8 cellular contexts compared by ENCODE assay signal in the genomic region with DNA sequence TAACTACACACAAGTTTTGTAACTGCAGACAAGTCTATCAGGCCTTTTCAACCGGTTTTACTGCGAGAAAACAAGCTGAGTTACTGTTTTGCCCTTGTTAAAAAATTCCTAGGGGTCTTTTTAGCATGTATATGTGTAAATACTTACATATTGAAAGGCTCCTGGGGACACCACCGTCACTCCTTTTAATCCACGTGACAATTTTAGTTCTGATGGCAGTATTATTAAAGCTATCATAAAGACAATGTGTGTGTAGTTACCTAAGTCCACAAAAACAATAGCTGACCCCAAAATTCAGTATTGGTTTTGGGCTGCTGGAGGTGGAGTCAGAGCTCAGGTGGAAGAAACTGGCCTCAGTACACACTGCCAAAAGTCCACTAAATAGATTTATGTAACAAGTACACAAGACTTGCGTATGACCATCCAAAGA. TPM values are rescaled to one million over a fixed set of nuclear protein-coding genes. Genes with fewer than 3 reads are reported as not detected.
A peak's percentile ranks its signal among the peaks of the same experiment; 100 is the strongest.
DNase-seq lines count a peak whose midpoint lies in the region; ATAC-seq and TF ChIP-seq lines count a peak whose summit lies in the region.

No MANE protein-coding gene starts in this region.

- no peaks in the 10 kb centered on the region for H3K36me3 Mint-ChIP-seq in activated T-cell treated with anti-CD3 and anti-CD28 coated beads, Interleukin-2, amount 50 U/mL, for 4 hours (ENCODE audit: insufficient read depth)
- H3K36me3 Mint-ChIP-seq in stimulated activated memory B cell treated with anti-CD40 and anti-IgM and Interleukin-4, amounts not matched to agents 10 μg/mL and 1 μg/mL and 100 μg/mL, for 72 hours: no peaks in the 10 kb centered on the region

- intact Hi-C loops in esophagus muscularis mucosa (cut with DNase I): loop anchor here (10.0 kb wide), 1 partner anchor 139 kb away; a partner anchor contains a TSS

- no peaks in the 10 kb centered on the region for H3K27me3 ChIP-seq in esophagus muscularis mucosa

- H3K27ac Mint-ChIP-seq in stimulated activated memory B cell treated with anti-CD40 and anti-IgM and Interleukin-4, amounts not matched to agents 10 μg/mL and 1 μg/mL and 100 μg/mL, for 72 hours: peak overlapping the region; percentile 95

- no peaks in the 10 kb centered on the region for H3K9me3 ChIP-seq in esophagus muscularis mucosa

- no peaks in the 10 kb centered on the region for H3K36me3 ChIP-seq in esophagus muscularis mucosa

- peak overlapping the region in 1 of 4 donors; percentile 92 for H3K27ac ChIP-seq in esophagus muscularis mucosa (replicated peaks in 1 of 4)

- TF ChIP-seq POLR2A in esophagus muscularis mucosa (IDR thresholded peaks at IDR 0.05; ENCODE audit: low read depth): no peak

- peaks cover 11 to 26% (median 20%) of the 10 kb centered on the region in 4 donors for H3K4me1 ChIP-seq in esophagus muscularis mucosa

- H3K27me3 Mint-ChIP-seq in activated T-cell treated with anti-CD3 and anti-CD28 coated beads, Interleukin-2, amount 50 U/mL, for 4 hours (ENCODE audit: low read depth): no peaks in the 10 kb centered on the region
- no peaks in the 10 kb centered on the region for H3K27me3 Mint-ChIP-seq in stimulated activated memory B cell treated with anti-CD40 and anti-IgM and Interleukin-4, amounts not matched to agents 10 μg/mL and 1 μg/mL and 100 μg/mL, for 72 hours

- ATAC-seq in activated T-cell treated with anti-CD3 and anti-CD28 coated beads, Interleukin-2, amount 50 U/mL, for 4 hours: no peak
- no peak for ATAC-seq in stimulated activated memory B cell treated with anti-CD40 and anti-IgM and Interleukin-4, amounts not matched to agents 10 μg/mL and 1 μg/mL and 100 μg/mL, for 72 hours
- no peak for ATAC-seq in GM21576 (IDR thresholded peaks at IDR 0.05; ENCODE audit: unreplicated experiment)

- no peaks in the 10 kb centered on the region for H3K9me3 Mint-ChIP-seq in activated T-cell treated with anti-CD3 and anti-CD28 coated beads, Interleukin-2, amount 50 U/mL, for 4 hours
- H3K9me3 Mint-ChIP-seq in stimulated activated memory B cell treated with anti-CD40 and anti-IgM and Interleukin-4, amounts not matched to agents 10 μg/mL and 1 μg/mL and 100 μg/mL, for 72 hours: peaks cover 2% of the 10 kb centered on the region

- TF ChIP-seq CTCF in esophagus muscularis mucosa (IDR thresholded peaks at IDR 0.05): no peak

- no peak for TF ChIP-seq EP300 in esophagus muscularis mucosa (IDR thresholded peaks at IDR 0.05)

- peak overlapping the region; percentile 87 for H3K4me3 Mint-ChIP-seq in activated T-cell treated with anti-CD3 and anti-CD28 coated beads, Interleukin-2, amount 50 U/mL, for 4 hours
- peak overlapping the region; percentile 80 for H3K4me3 Mint-ChIP-seq in stimulated activated memory B cell treated with anti-CD40 and anti-IgM and Interleukin-4, amounts not matched to agents 10 μg/mL and 1 μg/mL and 100 μg/mL, for 72 hours

- H3K4me3 ChIP-seq in esophagus muscularis mucosa: peak overlapping the region in 3 of 4 donors; percentile 53 to 58 (median 58)

- WGBS in esophagus muscularis mucosa: 38% methylated on average over 5 of the region's 5 CpGs

- in situ Hi-C loops in SK-MEL-5 (cut with HindIII; ENCODE audit: low pct_unique_long_range_greater_than_20kb, low sequenced_read_pairs): no loop called here

- peaks cover 25% of the 10 kb centered on the region for H3K4me1 Mint-ChIP-seq in activated T-cell treated with anti-CD3 and anti-CD28 coated beads, Interleukin-2, amount 50 U/mL, for 4 hours (ENCODE audit: low read depth)
- H3K4me1 Mint-ChIP-seq in stimulated activated memory B cell treated with anti-CD40 and anti-IgM and Interleukin-4, amounts not matched to agents 10 μg/mL and 1 μg/mL and 100 μg/mL, for 72 hours: peaks cover 22% of the 10 kb centered on the region

- DNase-seq in activated T-cell treated with anti-CD3 and anti-CD28 coated beads, Interleukin-2, amount 50 U/mL, for 4 hours: no peak
- DNase-seq in activated T-cell treated with anti-CD3 and anti-CD28 coated beads for 4 hours (no peak), SK-MEL-5 (ENCODE audit: low read depth, low spot score) (peak; percentile 42), esophagus muscularis mucosa (ENCODE audit: extremely low spot score) (no peak), NCI-H2196 treated with DMSO at 0.1 percent for 48 hours (lab: John Stamatoyannopoulos, UW; ENCODE audit: unreplicated experiment) (no peak)
- DNase-seq in stimulated activated CD8-positive, alpha-beta memory T cell treated with anti-CD3 and anti-CD28 coated beads, Interleukin-4, amount 100 ng/mL, for 48 hours: no peak

RNA-seq across cellular contexts. Expression of a gene that starts 41.3 kb away (rescaled TPM):
- total RNA-seq in activated T-cell treated with anti-CD3 and anti-CD28 coated beads, Interleukin-2, amount 50 U/mL, for 4 hours: under 1 TPM in 1 of 3 donors, not detected in 2; 0.28 TPM
- 15.8 and 16.1 TPM in 2 replicates for total RNA-seq in SK-MEL-5 (2014; rRNA removed; shearing (Covaris generic))
- 16.0 and 25.4 TPM in 2 replicates for polyA plus RNA-seq in SK-MEL-5 (2015; cell fraction: cytosol; rRNA removed)
- 22.9 and 27.6 TPM in 2 replicates for polyA plus RNA-seq in SK-MEL-5 (2015; cell fraction: nucleus; rRNA removed)
- total RNA-seq in esophagus muscularis mucosa: 1 to 10 TPM; 3.0 to 9.9 (median 6.5) TPM
